15 cellular contexts compared by ENCODE assay signal in genomic region chr6:132202569-132202968, GRCh38.
DNase-seq lines count a peak whose midpoint lies in the region; ATAC-seq and TF ChIP-seq lines count a peak whose summit lies in the region.
"Had no signal": no experiment of that assay in that cellular context is flagged by ENCODE, and none has a peak within 500 bp of the region (broad histone marks: within the 10 kb centered on the region; RNA-seq: fewer than 3 reads in every experiment).

No MANE protein-coding gene starts in this region.

- DNase-seq in Daoy (ENCODE audit: low read depth) (peak; percentile 48), astrocyte of the spinal cord (ENCODE audit: low read depth, low spot score) (peak; percentile 86), heart right ventricle (peak in 1 of 2 donors; percentile 65), skeletal muscle cell (ENCODE audit: low read depth) (peak; percentile 94), NCI-H446 treated with DMSO at 0.1 percent for 48 hours (lab: John Stamatoyannopoulos, UW) (no peak), NK-92 (lab: John Stamatoyannopoulos, UW; ENCODE audit: unreplicated experiment) (no peak)
- no peak for DNase-seq in activated T-cell treated with anti-CD3 and anti-CD28 coated beads, Interleukin-2, amount 50 U/mL, for 24 hours
- DNase-seq: activated CD8-positive, alpha-beta T cell treated with anti-CD3 and anti-CD28 coated beads for 36 hours; activated naive CD8-positive, alpha-beta T cell treated with anti-CD3 and anti-CD28 coated beads, Interleukin-2, amount 10 ng/mL, durations not matched to agents 7 days and 5 days; CD8-positive, alpha-beta T cell; left lung; NCI-H748 treated with DMSO at 0.1 percent for 48 hours; SW 1271 had no signal

- H3K4me1 Mint-ChIP-seq in activated T-cell treated with anti-CD3 and anti-CD28 coated beads, Interleukin-2, amount 50 U/mL, for 24 hours (ENCODE audit: low read depth) = no peaks in the 10 kb centered on the region
- H3K4me1 Mint-ChIP-seq: activated naive CD8-positive, alpha-beta T cell treated with anti-CD3 and anti-CD28 coated beads, Interleukin-2, amount 10 ng/mL, durations not matched to agents 7 days and 5 days had no signal

- H3K9me3 Mint-ChIP-seq in activated T-cell treated with anti-CD3 and anti-CD28 coated beads, Interleukin-2, amount 50 U/mL, for 24 hours = no peaks in the 10 kb centered on the region
- H3K9me3 Mint-ChIP-seq: activated CD8-positive, alpha-beta T cell treated with anti-CD3 and anti-CD28 coated beads for 36 hours; activated naive CD8-positive, alpha-beta T cell treated with anti-CD3 and anti-CD28 coated beads, Interleukin-2, amount 10 ng/mL, durations not matched to agents 7 days and 5 days; CD8-positive, alpha-beta T cell had no signal

- H3K4me1 ChIP-seq in heart right ventricle = peaks cover 0 to 23% (median 13%) of the 10 kb centered on the region in 9 donors
- H3K4me1 ChIP-seq: left lung had no signal

- intact Hi-C loops in heart right ventricle (cut with DNase I) = loop anchor here in 3 of 10 donors (5.0 to 10.0 kb wide), 3 partner anchors 175 to 518 kb away; partner anchors contain the start of gene CCN2 (in 1 of the 3)

- H3K4me3 ChIP-seq in astrocyte of the spinal cord (ENCODE audit: low read depth, low read length) (no peak overlapping the region), heart right ventricle (no peak overlapping the region), skeletal muscle cell (ENCODE audit: low read depth, low read length) (no peak overlapping the region)
- H3K4me3 ChIP-seq: GM12878, left lung had no signal

- TF ChIP-seq CTCF in astrocyte of the spinal cord (IDR thresholded peaks at IDR 0.05; ENCODE audit: low read depth, low read length) (no peak), heart right ventricle (IDR thresholded peaks at IDR 0.05) (no peak)

- H3K27me3 ChIP-seq in heart right ventricle = no peaks in the 10 kb centered on the region
- H3K27me3 ChIP-seq: left lung had no signal

- H3K9me3 ChIP-seq in heart right ventricle = peaks cover 0 to 5% (median 0%) of the 10 kb centered on the region in 11 donors
- H3K9me3 ChIP-seq: left lung had no signal

- in situ Hi-C loops in astrocyte of the spinal cord (cut with HindIII; ENCODE audit: low sequenced_read_pairs) = no loop called here

- peak in 7 of 8 donors; percentile 88 to 96 (median 93) for ATAC-seq in heart right ventricle
- ATAC-seq in HG02840 (IDR thresholded peaks at IDR 0.05; ENCODE audit: low FRiP score, unreplicated experiment) = no peak
- ATAC-seq: activated CD8-positive, alpha-beta T cell treated with anti-CD3 and anti-CD28 coated beads for 36 hours; CD8-positive, alpha-beta T cell; GM12878; left lung had no signal

- no peak overlapping the region for H3K27ac Mint-ChIP-seq in activated T-cell treated with anti-CD3 and anti-CD28 coated beads, Interleukin-2, amount 50 U/mL, for 24 hours
- H3K27ac Mint-ChIP-seq: activated CD8-positive, alpha-beta T cell treated with anti-CD3 and anti-CD28 coated beads for 36 hours; activated naive CD8-positive, alpha-beta T cell treated with anti-CD3 and anti-CD28 coated beads, Interleukin-2, amount 10 ng/mL, durations not matched to agents 7 days and 5 days; CD8-positive, alpha-beta T cell had no signal

- H3K4me3 Mint-ChIP-seq in activated T-cell treated with anti-CD3 and anti-CD28 coated beads, Interleukin-2, amount 50 U/mL, for 24 hours = no peak overlapping the region
- H3K4me3 Mint-ChIP-seq: activated CD8-positive, alpha-beta T cell treated with anti-CD3 and anti-CD28 coated beads for 36 hours; activated naive CD8-positive, alpha-beta T cell treated with anti-CD3 and anti-CD28 coated beads, Interleukin-2, amount 10 ng/mL, durations not matched to agents 7 days and 5 days; CD8-positive, alpha-beta T cell had no signal

- peaks cover 6% of the 10 kb centered on the region for H3K27me3 Mint-ChIP-seq in activated T-cell treated with anti-CD3 and anti-CD28 coated beads, Interleukin-2, amount 50 U/mL, for 24 hours
- H3K27me3 Mint-ChIP-seq: activated CD8-positive, alpha-beta T cell treated with anti-CD3 and anti-CD28 coated beads for 36 hours had no signal

- 47 to 49% methylated on average over 4 of the region's 4 CpGs for WGBS in heart right ventricle, 2 donors

- H3K27ac ChIP-seq in heart right ventricle = peak overlapping the region in 9 of 10 donors; percentile 51 to 89 (median 75)
- H3K27ac ChIP-seq: left lung had no signal

- no peaks in the 10 kb centered on the region for H3K36me3 Mint-ChIP-seq in activated T-cell treated with anti-CD3 and anti-CD28 coated beads, Interleukin-2, amount 50 U/mL, for 24 hours (ENCODE audit: low read depth)
- H3K36me3 Mint-ChIP-seq: activated naive CD8-positive, alpha-beta T cell treated with anti-CD3 and anti-CD28 coated beads, Interleukin-2, amount 10 ng/mL, durations not matched to agents 7 days and 5 days; CD8-positive, alpha-beta T cell had no signal

- H3K36me3 ChIP-seq in heart right ventricle = no peaks in the 10 kb centered on the region
- H3K36me3 ChIP-seq: left lung had no signal

Comparison
In these comparisons a context has a peak if more than half of its experiments do, and no peak if none do; other contexts are left out.
1. DNase-seq: peak in Daoy (single experiment), astrocyte of the spinal cord (single experiment) and skeletal muscle cell (single experiment); none in NCI-H446 treated with DMSO at 0.1 percent for 48 hours (single experiment), activated T-cell treated with anti-CD3 and anti-CD28 coated beads, Interleukin-2, amount 50 U/mL, for 24 hours (single experiment) and NK-92 (single experiment).